27 cellular contexts compared by ENCODE assay signal in genomic region chr2:28593356-28593755, GRCh38.
DNase-seq lines count a peak whose midpoint lies in the region; ATAC-seq, FAIRE-seq and TF ChIP-seq lines count a peak whose summit lies in the region.
"Had no signal": no experiment of that assay in that cellular context is flagged by ENCODE, and none has a peak within 500 bp of the region (broad histone marks: within the 10 kb centered on the region; RNA-seq: fewer than 3 reads in every experiment).

No MANE protein-coding gene starts in this region.

- no peaks in the 10 kb centered on the region for H3K27me3 ChIP-seq in Panc1 (ENCODE audit: control insufficient read depth, insufficient read depth, low read length)
- H3K27me3 ChIP-seq in hepatocyte: no peaks in the 10 kb centered on the region
- no peaks in the 10 kb centered on the region for H3K27me3 ChIP-seq in tibial artery
- H3K27me3 ChIP-seq: upper lobe of left lung had no signal

- H3K4me2 ChIP-seq in hepatocyte: peak overlapping the region; percentile 63

- no peak for TF ChIP-seq POLR2A in GM12892 (IDR thresholded peaks at IDR 0.05; ENCODE audit: low read depth, low read length)

- H3K36me3 ChIP-seq in Panc1 (ENCODE audit: control insufficient read depth, insufficient read depth, low read length) (no peaks in the 10 kb centered on the region), hepatocyte (replicated peaks; ENCODE audit: insufficient read depth, low read depth) (no peaks in the 10 kb centered on the region), tibial artery (no peaks in the 10 kb centered on the region)
- H3K36me3 ChIP-seq: upper lobe of left lung had no signal

- H4K20me1 ChIP-seq in hepatocyte (ENCODE audit: insufficient read depth, poor library complexity, severe bottlenecking): no peaks in the 10 kb centered on the region

- H3K4me3 ChIP-seq in Panc1 (ENCODE audit: low read depth in 2 of 2, low read length in 2 of 2): no peak overlapping the region
- no peak overlapping the region for H3K4me3 ChIP-seq in hepatocyte
- no peak overlapping the region for H3K4me3 ChIP-seq in tibial artery
- no peak overlapping the region for H3K4me3 ChIP-seq in foreskin fibroblast (ENCODE audit: low read depth in 1 of 2, low read length in 2 of 2)
- H3K4me3 ChIP-seq: GM23248, upper lobe of left lung had no signal

- H3K9me3 ChIP-seq in Panc1 (ENCODE audit: control insufficient read depth, insufficient read depth, low read depth, low read length): no peaks in the 10 kb centered on the region
- H3K9me3 ChIP-seq in hepatocyte (ENCODE audit: low read depth): no peaks in the 10 kb centered on the region
- H3K9me3 ChIP-seq in tibial artery: no peaks in the 10 kb centered on the region
- H3K9me3 ChIP-seq: upper lobe of left lung had no signal

- peaks cover 14% of the 10 kb centered on the region for H3K4me1 ChIP-seq in Panc1 (ENCODE audit: control insufficient read depth, insufficient read depth, low read length)
- peaks cover 14% of the 10 kb centered on the region for H3K4me1 ChIP-seq in hepatocyte (ENCODE audit: insufficient read depth)
- peaks cover 0 to 44% (median 24%) of the 10 kb centered on the region in 4 donors for H3K4me1 ChIP-seq in tibial artery

- BruUV-seq in Panc1 (replicated peaks; lab: Mats Ljungman, UMichigan): no TSS peak

- POLR2A ChIA-PET in Panc1 (lab: Charles Lee): interaction anchor here (0.6 to 1.2 kb wide), 2 partner anchors 78 to 158 kb away, joined by 3 to 4 read pairs; partner anchors contain the start of gene PPP1CB

- H3K27ac ChIP-seq in Panc1 (ENCODE audit: low read length) (peak overlapping the region; percentile 2), hepatocyte (peak overlapping the region; percentile 83), tibial artery (peak overlapping the region; percentile 83 to 90)
- H3K27ac ChIP-seq: GM23248 had no signal

- intact Hi-C loops in Panc1 (cut with micrococcal nuclease; ENCODE audit: unreplicated experiment) (no loop called here), tibial artery (cut with DNase I; ENCODE audit: low total_unique reads) (no loop called here)

- ATAC-seq in activated CD4-positive, CD25-positive, alpha-beta regulatory T cell treated with anti-CD3 and anti-CD28 coated beads, Interleukin-2, amount 50 U/mL, for 24 hours: no peak
- no peak for ATAC-seq in Panc1

- peak; percentile 28 for DNase-seq in activated CD4-positive, CD25-positive, alpha-beta regulatory T cell treated with anti-CD3 and anti-CD28 coated beads, Interleukin-2, amount 50 U/mL, for 72 hours
- DNase-seq in Panc1 (ENCODE audit: low read depth, low spot score): no peak
- DNase-seq in hepatocyte (ENCODE audit: low spot score): no peak
- DNase-seq in tibial artery: no peak
- DNase-seq in foreskin fibroblast: no peak
- DNase-seq in NCI-H2081 (lab: John Stamatoyannopoulos, UW): no peak
- no peak for DNase-seq in GM12892 (ENCODE audit: insufficient read length)
- DNase-seq: 8988T; activated CD4-positive, alpha-beta memory T cell treated with anti-CD3 and anti-CD28 coated beads, Interleukin-2, amount 10 ng/mL, durations not matched to agents 7 days and 5 days; activated CD8-positive, alpha-beta memory T cell treated with anti-CD3 and anti-CD28 coated beads, Interleukin-2, amount 50 U/mL, for 4 hours; CD4-positive, CD25-positive, alpha-beta regulatory T cell; DND-41; effector CD4-positive, alpha-beta T cell; GF-D8; GM23248; KBM-7; naive B cell; NCI-H1092 treated with DMSO at 0.1 percent for 48 hours; NCI-H1694 treated with DMSO at 0.1 percent for 48 hours; NCI-H2171 treated with DMSO at 0.1 percent for 48 hours; NCI-H510A treated with DMSO at 0.1 percent for 48 hours; NK-92 treated with Interleukin-12 subunit alpha and Interleukin-12 subunit beta, amount 100 ng/mL, for 24 hours; SHP77 treated with DMSO at 0.1 percent for 48 hours had no signal

- TF ChIP-seq CTCF in Panc1 (IDR thresholded peaks at IDR 0.05): no peak
- no peak for TF ChIP-seq CTCF in hepatocyte (IDR thresholded peaks at IDR 0.05; ENCODE audit: poor library complexity)
- TF ChIP-seq CTCF in tibial artery (IDR thresholded peaks at IDR 0.05): no peak
- no peak for TF ChIP-seq CTCF in foreskin fibroblast (IDR thresholded peaks at IDR 0.05; ENCODE audit: low read depth, low read length)

- no peak for FAIRE-seq in GM12892 (lab: Jason Lieb, UNC)
- FAIRE-seq: colon, D721Med had no signal

- 53% methylated on average over 7 of the region's 7 CpGs for WGBS in hepatocyte (ENCODE audit: low lambda C conversion rate, missing lambda C conversion rate)

- H2AFZ ChIP-seq in hepatocyte: peak overlapping the region; percentile 59

- in situ Hi-C loops in Panc1 (cut with HindIII; ENCODE audit: low pct_unique_long_range_greater_than_20kb, low sequenced_read_pairs): no loop called here

- H3K9me2 ChIP-seq in hepatocyte (replicated peaks; ENCODE audit: insufficient read depth): no peaks in the 10 kb centered on the region

- peaks cover 2% of the 10 kb centered on the region for H3K79me2 ChIP-seq in hepatocyte

- CTCF ChIA-PET in Panc1 (lab: Charles Lee): interaction anchor here (0.5 to 2.8 kb wide), 4 partner anchors 9 to 140 kb away, joined by 3 to 22 read pairs (median 3); no protein-coding TSS in a partner anchor

Comparison
In these comparisons a context has a peak if more than half of its experiments do, and no peak if none do; other contexts are left out.
1. H3K27ac ChIP-seq: peak in every context shown above with its lines; median percentile 86 in tibial artery; 83 in hepatocyte; 2 in Panc1.